In the genomic region with DNA sequence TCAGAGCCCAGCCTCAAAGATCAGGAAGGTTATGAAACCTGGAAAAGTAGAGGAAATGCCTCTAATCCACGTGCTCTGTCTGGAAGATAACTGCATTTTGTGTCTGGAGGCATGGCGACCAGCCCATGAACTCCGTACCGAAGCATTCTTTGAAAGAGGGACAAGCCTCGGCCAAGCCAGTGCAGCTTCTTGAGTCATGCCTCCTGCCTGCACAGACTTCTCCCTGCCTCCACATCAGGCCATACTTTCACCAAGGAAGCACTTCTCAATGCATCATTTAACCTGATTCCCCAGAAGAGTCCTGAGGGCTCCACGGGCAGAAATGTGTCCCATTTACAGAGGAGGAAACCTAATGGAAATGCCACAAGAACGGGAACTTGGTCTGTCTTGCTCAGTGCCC, we compare ENCODE assay signal across 10 cellular contexts. TPM values are rescaled to one million over a fixed set of nuclear protein-coding genes. Genes with fewer than 3 reads are reported as not detected.
DNase-seq lines count a peak whose midpoint lies in the region; ATAC-seq and TF ChIP-seq lines count a peak whose summit lies in the region.
"Had no signal": no experiment of that assay in that cellular context is flagged by ENCODE, and none has a peak within 500 bp of the region (broad histone marks: within the 10 kb centered on the region; RNA-seq: fewer than 3 reads in every experiment).

No MANE protein-coding gene starts in this region.

- ATAC-seq in naive thymus-derived CD8-positive, alpha-beta T cell = no peak
- ATAC-seq in HG03095 (IDR thresholded peaks at IDR 0.05; ENCODE audit: unreplicated experiment) = no peak
- ATAC-seq in HG03045 (IDR thresholded peaks at IDR 0.05; ENCODE audit: unreplicated experiment) = no peak

- CTCF ChIA-PET in AG04450 (lab: Charles Lee) = interaction anchor here (0.7 to 1.1 kb wide), 4 partner anchors 17 to 153 kb away, joined by 3 read pairs; no protein-coding TSS in a partner anchor

- no peaks in the 10 kb centered on the region; the same call in 1 of the 2 replicates for H3K9me3 ChIP-seq in AG04450 (ENCODE audit: control insufficient read depth, insufficient read depth, low read length)

- peak overlapping the region; percentile 100 for H3K27ac ChIP-seq in AG04450 (ENCODE audit: low read depth, low read length)
- peak overlapping the region in 19 of 59 donors; percentile 6 to 96 (median 84) for H3K27ac ChIP-seq in dorsolateral prefrontal cortex

- H3K4me3 ChIP-seq in AG04450 (ENCODE audit: low read depth, low read length) (peak overlapping the region; percentile 97), NB4 (ENCODE audit: low read depth, low read length) (peak overlapping the region; percentile 63), dorsolateral prefrontal cortex (peak overlapping the region in 46 of 59 donors; percentile 0 to 94 (median 83))

- no peak for TF ChIP-seq POLR2A in NB4 (IDR thresholded peaks at IDR 0.05; ENCODE audit: extremely low read depth, insufficient read length)

- peak overlapping the region; percentile 96 to 100 (median 100) for H3K27ac Mint-ChIP-seq in naive thymus-derived CD8-positive, alpha-beta T cell

- intact Hi-C loops in dorsolateral prefrontal cortex (cut with DNase I) = loop anchor here in 1 of 2 donors (5.0 to 10.0 kb wide), 2 partner anchors 61 to 77 kb away; no protein-coding TSS in a partner anchor

- H3K27me3 ChIP-seq in AG04450 (ENCODE audit: control insufficient read depth, insufficient read depth, low read length) (no peaks in the 10 kb centered on the region), dorsolateral prefrontal cortex (peaks cover 0 to 17% (median 0%) of the 10 kb centered on the region in 45 donors)

- peak overlapping the region; percentile 82 to 99 (median 94) for H3K4me3 Mint-ChIP-seq in naive thymus-derived CD8-positive, alpha-beta T cell

- TF ChIP-seq CTCF in AG04450 (IDR thresholded peaks at IDR 0.05; ENCODE audit: low read depth, low read length) (no peak), NB4 (IDR thresholded peaks at IDR 0.05; ENCODE audit: low read depth, low read length) (no peak), dorsolateral prefrontal cortex (IDR thresholded peaks at IDR 0.05 in 54 of 56, conservative IDR thresholded peaks at IDR 0.05 in 2 of 56; ENCODE audit: low read depth in 1 of 56, partially characterized antibody in 56 of 56) (no peak)

- H3K4me1 Mint-ChIP-seq in naive thymus-derived CD8-positive, alpha-beta T cell = peaks cover 44 to 74% (median 70%) of the 10 kb centered on the region in 4 donors

- no peaks in the 10 kb centered on the region for H3K27me3 Mint-ChIP-seq in naive thymus-derived CD8-positive, alpha-beta T cell

- POLR2A ChIA-PET in AG04450 (lab: Yijun Ruan, JAX) = interaction anchor here (0.8 to 3.7 kb wide), 13 partner anchors 9 to 84 kb away, joined by 3 to 25 read pairs (median 5); no protein-coding TSS in a partner anchor
- POLR2A ChIA-PET in naive thymus-derived CD8-positive, alpha-beta T cell (lab: Charles Lee) = interaction anchor here (0.6 to 11.1 kb wide), 7 partner anchors 18 to 533 kb away, joined by 3 to 446 read pairs (median 7); no protein-coding TSS in a partner anchor

- peaks cover 0 to 4% (median 0%) of the 10 kb centered on the region in 9 donors for H3K9me3 Mint-ChIP-seq in naive thymus-derived CD8-positive, alpha-beta T cell

- no peak for DNase-seq in AG04450 (ENCODE audit: low read depth, low spot score)
- no peak for DNase-seq in NB4 (ENCODE audit: low read depth)
- no peak for DNase-seq in dorsolateral prefrontal cortex
- no peak for DNase-seq in naive thymus-derived CD8-positive, alpha-beta T cell
- DNase-seq in RPMI8226 = no peak
- DNase-seq in effector CD4-positive, alpha-beta T cell = no peak
- DNase-seq: activated T-cell treated with anti-CD3 and anti-CD28 coated beads, Interleukin-2, amount 50 U/mL, for 48 hours; kidney had no signal

- peaks cover 8 to 49% (median 30%) of the 10 kb centered on the region in 3 donors for H3K36me3 Mint-ChIP-seq in naive thymus-derived CD8-positive, alpha-beta T cell

RNA-seq across cellular contexts. Expression of a gene that starts 3.4 kb away (rescaled TPM):
- 641 and 751 TPM in 2 replicates for polyA plus RNA-seq in AG04450 (2011; rRNA removed)
- polyA minus RNA-seq in AG04450 (2011; rRNA and poly(A)+ RNA removed) = 1,243 and 1,580 TPM in 2 replicates
- 100 to 1,000 TPM in 115 of 120 experiments, 10 to 100 TPM in 5; 56.9 to 234 (median 157) TPM for total RNA-seq in dorsolateral prefrontal cortex
- total RNA-seq in naive thymus-derived CD8-positive, alpha-beta T cell = 100 to 1,000 TPM; 333 to 341 TPM
- polyA plus RNA-seq in naive thymus-derived CD8-positive, alpha-beta T cell = 100 to 1,000 TPM; 144 to 436 (median 267) TPM
